In the genomic region with DNA sequence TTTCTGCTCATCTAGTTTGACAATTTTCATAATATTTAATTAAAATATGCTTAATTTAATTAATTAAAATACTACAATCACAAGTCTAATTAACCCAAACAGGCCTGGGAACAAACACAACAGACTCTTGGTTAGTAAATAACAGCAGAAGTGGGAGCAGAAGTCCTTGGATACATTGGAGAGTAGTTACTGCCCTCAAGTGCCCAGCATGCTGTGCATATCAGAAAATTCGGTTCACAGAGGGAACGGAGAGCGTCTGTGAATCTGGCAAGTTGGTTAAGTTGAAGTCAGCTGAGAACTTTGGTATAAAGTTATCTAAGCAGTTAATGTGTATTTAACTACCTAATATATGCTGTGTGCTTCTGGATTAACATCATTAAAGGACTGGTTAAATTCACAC, we compare ENCODE assay signal across 12 cellular contexts.
"Had no signal": no experiment of that assay in that cellular context is flagged by ENCODE, and none has a peak within 500 bp of the region (broad histone marks: within the 10 kb centered on the region; RNA-seq: fewer than 3 reads in every experiment).

No MANE protein-coding gene starts in this region.

- ATAC-seq: activated CD8-positive, alpha-beta T cell treated with anti-CD3 and anti-CD28 coated beads, Interleukin-2, amount 10 ng/mL, durations not matched to agents 7 days and 5 days; left lobe of liver had no signal

- H3K9me3 ChIP-seq: thyroid gland had no signal

- H3K36me3 ChIP-seq: thyroid gland had no signal

- H3K27me3 ChIP-seq: thyroid gland had no signal

- H3K4me3 ChIP-seq: coronary artery, thyroid gland had no signal

- DNase-seq: activated CD4-positive, alpha-beta T cell treated with anti-CD3 and anti-CD28 coated beads for 4 hours; activated CD8-positive, alpha-beta T cell treated with anti-CD3 and anti-CD28 coated beads, Interleukin-2, amount 10 ng/mL, durations not matched to agents 7 days and 5 days; activated naive CD4-positive, alpha-beta T cell treated with anti-CD3 and anti-CD28 coated beads for 36 hours; effector CD8-positive, alpha-beta T cell; small intestine; T1000; thyroid gland had no signal

- H3K4me1 ChIP-seq: thyroid gland had no signal

- H3K27ac ChIP-seq: coronary artery, thyroid gland, VCaP had no signal

- FAIRE-seq: astrocyte, small intestine, urothelium cell line had no signal
